In the genomic region with DNA sequence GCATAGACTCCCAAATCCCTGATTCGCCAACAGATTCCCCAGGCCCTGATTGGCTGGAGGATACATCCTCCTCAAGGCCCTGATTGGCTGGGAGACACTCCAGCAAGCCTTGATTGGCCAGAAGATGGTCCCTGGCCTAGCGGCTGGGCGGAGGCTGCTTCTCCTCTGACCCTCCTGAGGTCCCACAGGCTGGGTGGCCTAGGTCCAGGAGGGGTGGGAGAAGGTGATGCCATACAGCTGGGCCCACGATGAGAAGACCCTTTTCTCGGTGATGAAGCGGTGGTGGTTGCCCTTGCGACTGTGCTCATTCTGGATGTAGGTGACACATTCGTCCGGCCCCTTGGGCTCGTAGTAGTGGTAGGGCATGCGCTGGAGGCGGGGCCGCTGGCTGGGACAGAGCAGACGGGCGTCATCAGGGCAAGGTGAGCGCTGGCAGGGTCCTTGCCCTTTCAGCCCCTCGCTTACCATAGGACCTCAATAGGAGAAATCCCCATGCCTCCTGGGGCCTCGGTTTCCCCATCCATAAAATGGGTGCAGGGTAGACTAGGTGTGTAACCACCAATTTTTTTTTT, we compare ENCODE assay signal across 15 cellular contexts. TPM values are rescaled to one million over a fixed set of nuclear protein-coding genes. Genes with fewer than 3 reads are reported as not detected.
DNase-seq lines count a peak whose midpoint lies in the region; ATAC-seq, FAIRE-seq and TF ChIP-seq lines count a peak whose summit lies in the region.
"Had no signal": no experiment of that assay in that cellular context is flagged by ENCODE, and none has a peak within 500 bp of the region (broad histone marks: within the 10 kb centered on the region; RNA-seq: fewer than 3 reads in every experiment).

No MANE protein-coding gene starts in this region.

- TF ChIP-seq RAD21 in K562 (CRISPR knock-in tag; conservative IDR thresholded peaks at IDR 0.05 in 1 of 2, IDR thresholded peaks at IDR 0.05 in 1 of 2): no peak

- H2AFZ ChIP-seq in K562 (ENCODE audit: low read depth, low read length): no peak overlapping the region
- no peak overlapping the region for H2AFZ ChIP-seq in osteoblast (ENCODE audit: low read length)

- H3K9me3 ChIP-seq in HEK293 (ENCODE audit: control insufficient read depth, insufficient read depth, low read depth, low read length) (no peaks in the 10 kb centered on the region), K562 (replicated peaks; ENCODE audit: control insufficient read depth, insufficient read depth, low read depth, low read length) (no peaks in the 10 kb centered on the region), osteoblast (ENCODE audit: low read depth, low read length) (no peaks in the 10 kb centered on the region)
- H3K9me3 ChIP-seq: prostate gland had no signal

- FAIRE-seq in K562 (lab: Jason Lieb, UNC): peak; percentile 65

- no peaks in the 10 kb centered on the region for H3K79me2 ChIP-seq in K562 (ENCODE audit: control insufficient read depth, insufficient read depth, low read length)
- no peaks in the 10 kb centered on the region for H3K79me2 ChIP-seq in osteoblast (ENCODE audit: insufficient read depth, low read length)

- no peaks in the 10 kb centered on the region for H4K20me1 ChIP-seq in K562 (replicated peaks; ENCODE audit: control insufficient read depth, insufficient read depth, low read length)
- H4K20me1 ChIP-seq in osteoblast (ENCODE audit: insufficient read depth, low read length): peaks cover 22% of the 10 kb centered on the region

- H3K4me1 ChIP-seq in HEK293 (ENCODE audit: control insufficient read depth, insufficient read depth, low read length) (no peaks in the 10 kb centered on the region), K562 (replicated peaks in 1 of 2; ENCODE audit: control insufficient read depth in 2 of 2, insufficient read depth in 2 of 2, low read length in 2 of 2) (peaks cover 0 to 35% of the 10 kb centered on the region in 2 experiments; a peak in 3 of 5 replicates), osteoblast (ENCODE audit: insufficient read depth, low read length) (no peaks in the 10 kb centered on the region)
- H3K4me1 ChIP-seq: prostate gland had no signal

- BruUV-seq in K562 (replicated peaks; lab: Mats Ljungman, UMichigan): no TSS peak

- TF ChIP-seq EP300 in K562 (IDR thresholded peaks at IDR 0.05; ENCODE audit: low read length): no peak

- CTCF ChIA-PET in HEK293 (lab: Yijun Ruan, JAX): no interaction called here
- CTCF ChIA-PET in K562 (lab: Yijun Ruan, JAX; ENCODE audit: low intra/inter-chr PET ratio): no interaction called here

- H3K9ac ChIP-seq in K562 (ENCODE audit: insufficient read depth in 1 of 2, low read depth in 2 of 2, low read length in 2 of 2): no peak overlapping the region
- H3K9ac ChIP-seq: KMS-11 had no signal

- DNase-seq in Daoy (ENCODE audit: low read depth) (peak; percentile 7), K562 (ENCODE audit: extremely low read depth in 1 of 4, low spot score in 3 of 4) (peak in 3 of 4 experiments; percentile 78 to 85 (median 82)), osteoblast (ENCODE audit: insufficient read length, low spot score, missing footprints) (peak; percentile 83), Ammon's horn (ENCODE audit: low spot score) (no peak), KG1 (lab: John Stamatoyannopoulos, UW) (no peak), DMS153 (lab: John Stamatoyannopoulos, UW) (no peak)
- DNase-seq: activated naive CD8-positive, alpha-beta T cell treated with anti-CD3 and anti-CD28 coated beads, Interleukin-2, amount 50 U/mL, for 24 hours; central memory CD4-positive, alpha-beta T cell; kidney glomerular epithelial cell; NCI-H1417 treated with DMSO at 0.1 percent for 48 hours; NCI-H345 had no signal

- TF ChIP-seq POLR2A in K562 (conservative IDR thresholded peaks at IDR 0.05): no peak

- H3K27ac ChIP-seq in HEK293 (ENCODE audit: extremely low read depth, low read depth, low read length): no peak overlapping the region
- no peak overlapping the region for H3K27ac ChIP-seq in K562 (ENCODE audit: extremely low read depth, low read depth, low read length)
- H3K27ac ChIP-seq in osteoblast (ENCODE audit: low read depth, low read length): no peak overlapping the region
- H3K27ac ChIP-seq: KMS-11, prostate gland had no signal

- H3K4me2 ChIP-seq in K562 (ENCODE audit: insufficient read depth, low read length): no peak overlapping the region
- no peak overlapping the region for H3K4me2 ChIP-seq in osteoblast (ENCODE audit: insufficient read depth, low read length)
- H3K4me2 ChIP-seq: KMS-11 had no signal

- 93% methylated on average over 18 of the region's 18 CpGs for whole genome bisulfite sequencing in K562 (ENCODE audit: insufficient coverage, low coverage, missing lambda C conversion rate)

- peak; percentile 71 for ATAC-seq in K562
- ATAC-seq: activated naive CD8-positive, alpha-beta T cell treated with anti-CD3 and anti-CD28 coated beads, Interleukin-2, amount 50 U/mL, for 24 hours had no signal

- H3K9me1 ChIP-seq in K562 (ENCODE audit: control insufficient read depth, insufficient read depth, low read length): no peaks in the 10 kb centered on the region

- H3K27me3 ChIP-seq in K562 (ENCODE audit: control insufficient read depth in 2 of 2, insufficient read depth in 2 of 2, low read length in 2 of 2): no peaks in the 10 kb centered on the region
- no peaks in the 10 kb centered on the region for H3K27me3 ChIP-seq in osteoblast (ENCODE audit: insufficient read depth, low read length)

- H3K36me3 ChIP-seq in HEK293 (ENCODE audit: control insufficient read depth in 2 of 2, insufficient read depth in 1 of 2, low read length in 2 of 2) (peaks cover 7 to 42% of the 10 kb centered on the region in 2 experiments), K562 (ENCODE audit: control insufficient read depth, insufficient read depth, low read length) (peaks cover 54% of the 10 kb centered on the region), osteoblast (ENCODE audit: insufficient read depth, low read length) (peaks cover 54% of the 10 kb centered on the region)

- in situ Hi-C loops in K562 (cut with MboI): no loop called here

- POLR2A ChIA-PET in HEK293 (lab: Yijun Ruan, JAX) (interaction anchor here (1.7 kb wide), 1 partner anchor 11 kb away, joined by 6 read pairs; no protein-coding TSS in a partner anchor), K562 (lab: Yijun Ruan, JAX) (interaction anchor here (1.0 kb wide), 1 partner anchor 8 kb away, joined by 3 read pairs; no protein-coding TSS in a partner anchor)

- TF ChIP-seq CTCF in HEK293 (tag by site-specific recombination; IDR thresholded peaks at IDR 0.05) (no peak), K562 (IDR thresholded peaks at IDR 0.05 in 2 of 3, conservative IDR thresholded peaks at IDR 0.05 in 1 of 3; ENCODE audit: insufficient read depth in 2 of 3, low read depth in 1 of 3, low read length in 3 of 3) (no peak), osteoblast (IDR thresholded peaks at IDR 0.05; ENCODE audit: extremely low read depth, low read depth, low read length) (no peak)

- H3K4me3 ChIP-seq in HEK293 (ENCODE audit: low read depth, low read length): no peak overlapping the region
- H3K4me3 ChIP-seq in K562: no peak overlapping the region
- H3K4me3 ChIP-seq in osteoblast (ENCODE audit: insufficient read depth, low read length): no peak overlapping the region
- H3K4me3 ChIP-seq: prostate gland had no signal

- intact Hi-C loops in K562 (cut with micrococcal nuclease): no loop called here

RNA-seq across cellular contexts. Expression of gene AK1, which starts 9.0 kb away (rescaled TPM):
- total RNA-seq in Daoy (2014; rRNA removed; shearing (Covaris generic)): 37.5 and 73.4 TPM in 2 replicates
- 1.9 and 7.3 TPM in 2 replicates for total RNA-seq in K562 (2011; cell fraction: chromatin; rRNA removed; ENCODE audit: low replicate concordance)
- 7.1 and 11.2 TPM in 2 replicates for total RNA-seq in K562 (2011; cell fraction: nucleolus; rRNA removed)
- total RNA-seq in K562 (2011; cell fraction: nucleoplasm; rRNA removed): 3.7 and 5.5 TPM in 2 replicates
- total RNA-seq in K562 (2014; rRNA removed) (33.2 and 56.5 TPM in 2 replicates), K562 (2014; rRNA removed; fragmentation: Illumina TruSeq; extraction: Trizol) (15.1 and 22.6 TPM in 2 replicates), K562 (2015; rRNA removed; fragmentation: Illumina TruSeq; extraction: Trizol) (38.7 and 39.0 TPM in 2 replicates), K562 (2021) (67.6 and 71.8 TPM in 2 replicates), osteoblast (100 and 106 TPM in 2 replicates)
- polyA plus RNA-seq in K562 (2011; rRNA removed) (37.2 and 44.6 TPM in 2 replicates), K562 (2014; fragmentation: Illumina TruSeq; extraction: Trizol) (68.8 and 76.7 TPM in 2 replicates), K562 (2014; fragmentation: Nextera tagmentation; extraction: Ambion mirVana) (10 to 100 TPM; 10.1 to 38.9 TPM), K562 (2014; rRNA removed) (58.1 and 73.2 TPM in 2 replicates)
- polyA plus RNA-seq in K562 (2011; cell fraction: cytosol; rRNA removed): 48.4 and 109 TPM in 2 replicates
- 29.2 and 57.2 TPM in 2 replicates for polyA plus RNA-seq in K562 (2011; cell fraction: nucleus; rRNA removed)
- 69.4 and 83.0 TPM in 2 replicates for polyA plus RNA-seq in K562 (2012)
- 10.3 and 14.5 TPM in 2 replicates for polyA minus RNA-seq in K562 (2011; rRNA and poly(A)+ RNA removed)
- 11.4 and 13.5 TPM in 2 replicates for polyA minus RNA-seq in K562 (2011; cell fraction: cytosol; rRNA and poly(A)+ RNA removed)
- polyA minus RNA-seq in K562 (2011; cell fraction: nucleus; rRNA and poly(A)+ RNA removed): 1.2 and 2.1 TPM in 2 replicates

RNA-seq across cellular contexts. Expression of gene ST6GALNAC6, which starts 12.9 kb away (rescaled TPM):
- total RNA-seq in Daoy (2014; rRNA removed; shearing (Covaris generic)): 11.3 and 12.7 TPM in 2 replicates
- 18.9 and 41.8 TPM in 2 replicates for total RNA-seq in K562 (2011; cell fraction: chromatin; rRNA removed; ENCODE audit: low replicate concordance)
- total RNA-seq in K562 (2011; cell fraction: nucleolus; rRNA removed): 25.3 and 31.9 TPM in 2 replicates
- 19.5 and 22.4 TPM in 2 replicates for total RNA-seq in K562 (2011; cell fraction: nucleoplasm; rRNA removed)
- 13.0 and 16.0 TPM in 2 replicates for total RNA-seq in K562 (2014; rRNA removed)
- total RNA-seq in K562 (2014; rRNA removed; fragmentation: Illumina TruSeq; extraction: Trizol): 6.4 and 8.2 TPM in 2 replicates
- total RNA-seq in K562 (2015; rRNA removed; fragmentation: Illumina TruSeq; extraction: Trizol): 16.8 and 17.0 TPM in 2 replicates
- 17.3 and 18.7 TPM in 2 replicates for total RNA-seq in K562 (2021)
- polyA plus RNA-seq in K562 (2011; rRNA removed): 23.0 and 23.7 TPM in 2 replicates
- 30.5 and 46.9 TPM in 2 replicates for polyA plus RNA-seq in K562 (2011; cell fraction: cytosol; rRNA removed)
- polyA plus RNA-seq in K562 (2011; cell fraction: nucleus; rRNA removed): 51.3 and 78.0 TPM in 2 replicates
- 13.2 and 13.7 TPM in 2 replicates for polyA plus RNA-seq in K562 (2012)
- polyA plus RNA-seq in K562 (2014; fragmentation: Illumina TruSeq; extraction: Trizol): 14.5 and 15.6 TPM in 2 replicates
- polyA plus RNA-seq in K562 (2014; fragmentation: Nextera tagmentation; extraction: Ambion mirVana): under 1 TPM; 0.13 to 0.20 TPM
- 16.4 and 19.0 TPM in 2 replicates for polyA plus RNA-seq in K562 (2014; rRNA removed)
- 5.5 and 6.3 TPM in 2 replicates for polyA minus RNA-seq in K562 (2011; rRNA and poly(A)+ RNA removed)
- polyA minus RNA-seq in K562 (2011; cell fraction: cytosol; rRNA and poly(A)+ RNA removed): 3.5 and 5.2 TPM in 2 replicates
- 10.4 and 11.2 TPM in 2 replicates for polyA minus RNA-seq in K562 (2011; cell fraction: nucleus; rRNA and poly(A)+ RNA removed)
- total RNA-seq in osteoblast: 52.7 and 53.2 TPM in 2 replicates

RNA-seq across cellular contexts. Expression of gene ST6GALNAC4, which starts 30.4 kb away (rescaled TPM):
- 29.1 and 78.4 TPM in 2 replicates for total RNA-seq in Daoy (2014; rRNA removed; shearing (Covaris generic))
- 24.9 and 89.8 TPM in 2 replicates for total RNA-seq in K562 (2011; cell fraction: chromatin; rRNA removed; ENCODE audit: low replicate concordance)
- total RNA-seq in K562 (2011; cell fraction: nucleolus; rRNA removed): 90.4 and 100 TPM in 2 replicates
- 52.6 and 55.0 TPM in 2 replicates for total RNA-seq in K562 (2011; cell fraction: nucleoplasm; rRNA removed)
- total RNA-seq in K562 (2014; rRNA removed) (25.5 and 47.2 TPM in 2 replicates), K562 (2014; rRNA removed; fragmentation: Illumina TruSeq; extraction: Trizol) (2.8 and 6.6 TPM in 2 replicates), K562 (2015; rRNA removed; fragmentation: Illumina TruSeq; extraction: Trizol) (17.2 and 19.0 TPM in 2 replicates), K562 (2021) (43.1 and 47.1 TPM in 2 replicates), osteoblast (29.5 and 33.7 TPM in 2 replicates)
- polyA plus RNA-seq in K562 (2011; rRNA removed) (14.0 and 19.4 TPM in 2 replicates), K562 (2014; fragmentation: Illumina TruSeq; extraction: Trizol) (15.4 and 34.0 TPM in 2 replicates), K562 (2014; fragmentation: Nextera tagmentation; extraction: Ambion mirVana) (1 to 10 TPM; 2.6 to 3.4 TPM), K562 (2014; rRNA removed) (26.0 and 42.6 TPM in 2 replicates)
- polyA plus RNA-seq in K562 (2011; cell fraction: cytosol; rRNA removed): 30.0 and 73.0 TPM in 2 replicates
- polyA plus RNA-seq in K562 (2011; cell fraction: nucleus; rRNA removed): 34.4 and 63.8 TPM in 2 replicates
- polyA plus RNA-seq in K562 (2012): 26.5 and 52.2 TPM in 2 replicates
- polyA minus RNA-seq in K562 (2011; rRNA and poly(A)+ RNA removed): 7.5 and 10.6 TPM in 2 replicates
- polyA minus RNA-seq in K562 (2011; cell fraction: cytosol; rRNA and poly(A)+ RNA removed): 30.9 and 50.2 TPM in 2 replicates
- 24.7 and 25.8 TPM in 2 replicates for polyA minus RNA-seq in K562 (2011; cell fraction: nucleus; rRNA and poly(A)+ RNA removed)

RNA-seq across cellular contexts. Expression of gene ENG, which starts 32.0 kb away (rescaled TPM):
- 2.6 and 4.1 TPM in 2 replicates for total RNA-seq in Daoy (2014; rRNA removed; shearing (Covaris generic))
- total RNA-seq in K562 (2011; cell fraction: chromatin; rRNA removed; ENCODE audit: low replicate concordance): 0.51 and 0.69 TPM in 2 replicates
- total RNA-seq in K562 (2011; cell fraction: nucleolus; rRNA removed): 0.50 and 1.1 TPM in 2 replicates
- not detected in 2 replicates for total RNA-seq in K562 (2011; cell fraction: nucleoplasm; rRNA removed)
- total RNA-seq in K562 (2014; rRNA removed): 0.16 and 0.23 TPM in 2 replicates
- total RNA-seq in K562 (2014; rRNA removed; fragmentation: Illumina TruSeq; extraction: Trizol): 0.07 TPM in 1 of 2 replicates, not detected in the other
- 0.04 TPM in 1 of 2 replicates, not detected in the other for total RNA-seq in K562 (2015; rRNA removed; fragmentation: Illumina TruSeq; extraction: Trizol)
- 0.40 and 0.51 TPM in 2 replicates for total RNA-seq in K562 (2021)
- polyA plus RNA-seq in K562 (2011; rRNA removed): 0.14 and 0.27 TPM in 2 replicates
- polyA plus RNA-seq in K562 (2011; cell fraction: cytosol; rRNA removed): 0.19 TPM in 2 replicates
- polyA plus RNA-seq in K562 (2011; cell fraction: nucleus; rRNA removed): 0.21 and 0.33 TPM in 2 replicates
- 0.73 and 1.6 TPM in 2 replicates for polyA plus RNA-seq in K562 (2012)
- polyA plus RNA-seq in K562 (2014; fragmentation: Illumina TruSeq; extraction: Trizol): 0.24 and 0.28 TPM in 2 replicates
- under 1 TPM in 1 of 2 experiments, not detected in 1; 0.13 TPM for polyA plus RNA-seq in K562 (2014; fragmentation: Nextera tagmentation; extraction: Ambion mirVana)
- 0.13 TPM in 1 of 2 replicates, not detected in the other for polyA plus RNA-seq in K562 (2014; rRNA removed)
- polyA minus RNA-seq in K562 (2011; rRNA and poly(A)+ RNA removed): 0.06 TPM in 1 of 2 replicates, not detected in the other
- 0.64 TPM in 1 of 2 replicates, not detected in the other for polyA minus RNA-seq in K562 (2011; cell fraction: cytosol; rRNA and poly(A)+ RNA removed)
- polyA minus RNA-seq in K562 (2011; cell fraction: nucleus; rRNA and poly(A)+ RNA removed): not detected in 2 replicates
- 60.8 and 87.5 TPM in 2 replicates for total RNA-seq in osteoblast
- total RNA-seq: OCI-LY7 had no signal

RNA-seq across cellular contexts. Expression of gene PIP5KL1, which starts 44.1 kb away (rescaled TPM):
- 0.18 and 0.51 TPM in 2 replicates for total RNA-seq in Daoy (2014; rRNA removed; shearing (Covaris generic))
- 4.2 and 9.4 TPM in 2 replicates for total RNA-seq in K562 (2011; cell fraction: chromatin; rRNA removed; ENCODE audit: low replicate concordance)
- 7.7 and 10.1 TPM in 2 replicates for total RNA-seq in K562 (2011; cell fraction: nucleolus; rRNA removed)
- 4.3 and 4.5 TPM in 2 replicates for total RNA-seq in K562 (2011; cell fraction: nucleoplasm; rRNA removed)
- total RNA-seq in K562 (2014; rRNA removed): 2.5 and 3.1 TPM in 2 replicates
- 0.80 and 1.2 TPM in 2 replicates for total RNA-seq in K562 (2014; rRNA removed; fragmentation: Illumina TruSeq; extraction: Trizol)
- 0.58 and 1.3 TPM in 2 replicates for total RNA-seq in K562 (2015; rRNA removed; fragmentation: Illumina TruSeq; extraction: Trizol)
- total RNA-seq in K562 (2021): 3.0 and 3.7 TPM in 2 replicates
- polyA plus RNA-seq in K562 (2011; rRNA removed): 1.2 and 1.6 TPM in 2 replicates
- 1.8 and 2.2 TPM in 2 replicates for polyA plus RNA-seq in K562 (2011; cell fraction: cytosol; rRNA removed)
- polyA plus RNA-seq in K562 (2011; cell fraction: nucleus; rRNA removed): 12.7 and 14.3 TPM in 2 replicates
- polyA plus RNA-seq in K562 (2012): 1.7 and 5.0 TPM in 2 replicates
- polyA plus RNA-seq in K562 (2014; fragmentation: Illumina TruSeq; extraction: Trizol): 0.82 and 1.2 TPM in 2 replicates
- polyA plus RNA-seq in K562 (2014; fragmentation: Nextera tagmentation; extraction: Ambion mirVana): under 1 TPM; 0.18 to 0.41 TPM
- 4.3 and 4.8 TPM in 2 replicates for polyA plus RNA-seq in K562 (2014; rRNA removed)
- 0.75 TPM in 1 of 2 replicates, not detected in the other for polyA minus RNA-seq in K562 (2011; rRNA and poly(A)+ RNA removed)
- polyA minus RNA-seq in K562 (2011; cell fraction: cytosol; rRNA and poly(A)+ RNA removed): 3.0 TPM in 1 of 2 replicates, not detected in the other
- 2.6 TPM in 2 replicates for polyA minus RNA-seq in K562 (2011; cell fraction: nucleus; rRNA and poly(A)+ RNA removed)
- 2.2 and 3.5 TPM in 2 replicates for total RNA-seq in osteoblast

Comparison
In these comparisons a context has a peak if more than half of its experiments do, and no peak if none do; other contexts are left out.
1. DNase-seq: peak in Daoy (single experiment), K562 (3 of 4) and osteoblast (single experiment); none in Ammon's horn (single experiment), KG1 (single experiment) and DMS153 (single experiment).